Comparison of ENCODE assay signal across 10 cellular contexts in genomic region chr16:50769-51591, GRCh38. TPM values are rescaled to one million over a fixed set of nuclear protein-coding genes. Genes with fewer than 3 reads are reported as not detected.
A peak's percentile ranks its signal among the peaks of the same experiment; 100 is the strongest.
DNase-seq lines count a peak whose midpoint lies in the region; ATAC-seq and TF ChIP-seq lines count a peak whose summit lies in the region.
"Had no signal": no experiment of that assay in that cellular context is flagged by ENCODE, and none has a peak within 500 bp of the region (broad histone marks: within the 10 kb centered on the region; RNA-seq: fewer than 3 reads in every experiment).

No MANE protein-coding gene starts in this region.

- H3K27me3 Mint-ChIP-seq in natural killer cell (ENCODE audit: low read depth in 2 of 2): no peaks in the 10 kb centered on the region

- H3K27ac Mint-ChIP-seq in natural killer cell: no peak overlapping the region

- no peaks in the 10 kb centered on the region for H3K36me3 Mint-ChIP-seq in natural killer cell

- no peaks in the 10 kb centered on the region for H3K9me3 ChIP-seq in Panc1 (ENCODE audit: control insufficient read depth, insufficient read depth, low read depth, low read length)

- H3K27me3 ChIP-seq in Panc1 (ENCODE audit: control insufficient read depth, insufficient read depth, low read length): no peaks in the 10 kb centered on the region

- BruUV-seq in Panc1 (replicated peaks; lab: Mats Ljungman, UMichigan): TSS peak; percentile 86

- H3K9me3 Mint-ChIP-seq in natural killer cell: no peaks in the 10 kb centered on the region

- intact Hi-C loops in Panc1 (cut with micrococcal nuclease; ENCODE audit: unreplicated experiment) (no loop called here), natural killer cell (cut with micrococcal nuclease) (no loop called here)

- peaks cover 5% of the 10 kb centered on the region for H3K36me3 ChIP-seq in Panc1 (ENCODE audit: control insufficient read depth, insufficient read depth, low read length)

- peak overlapping the region; percentile 57 for H3K4me3 Mint-ChIP-seq in natural killer cell

- in situ Hi-C loops in Panc1 (cut with HindIII; ENCODE audit: low pct_unique_long_range_greater_than_20kb, low sequenced_read_pairs): no loop called here

- H3K27ac ChIP-seq in Panc1 (ENCODE audit: low read length): no peak overlapping the region

- CTCF ChIA-PET in Panc1 (lab: Charles Lee): no interaction called here

- H3K4me1 Mint-ChIP-seq in natural killer cell: peaks cover 18 to 34% of the 10 kb centered on the region in 2 donors

- TF ChIP-seq CTCF in Panc1 (IDR thresholded peaks at IDR 0.05): no peak
- no peak for TF ChIP-seq CTCF in natural killer cell (IDR thresholded peaks at IDR 0.05)

- ATAC-seq in Panc1 (no peak), natural killer cell (no peak), HG03196 (IDR thresholded peaks at IDR 0.05; ENCODE audit: unreplicated experiment) (no peak), GM19328 (IDR thresholded peaks at IDR 0.05; ENCODE audit: unreplicated experiment) (no peak)

- peak; percentile 51 for DNase-seq in NCI-H82 (lab: John Stamatoyannopoulos, UW)
- no peak for DNase-seq in NCI-H82 treated with DMSO at 0.1 percent for 48 hours (lab: John Stamatoyannopoulos, UW; ENCODE audit: unreplicated experiment)
- no peak for DNase-seq in Panc1 (ENCODE audit: low read depth, low spot score)
- DNase-seq in natural killer cell: no peak
- DNase-seq: activated CD4-positive, alpha-beta T cell treated with anti-CD3 and anti-CD28 coated beads for 4 hours; RPMI8226; stimulated activated CD4-positive, alpha-beta T cell treated with anti-CD3 and anti-CD28 coated beads, Interleukin-12 subunit alpha, Interleukin-12 subunit beta, amount 100 ng/mL, for 4 hours; stimulated activated naive CD4-positive, alpha-beta T cell treated with Interleukin-2 at 50 U/mL for 16 hours had no signal

- no peak overlapping the region for H3K4me3 ChIP-seq in Panc1 (ENCODE audit: low read depth in 2 of 2, low read length in 2 of 2)

- POLR2A ChIA-PET in Panc1 (lab: Charles Lee): interaction anchor here (0.7 kb wide), 1 partner anchor 31 kb away, joined by 6 read pairs; no protein-coding TSS in a partner anchor

- H3K4me1 ChIP-seq in Panc1 (ENCODE audit: control insufficient read depth, insufficient read depth, low read length): peaks cover 3% of the 10 kb centered on the region; the same call in 1 of the 2 replicates

RNA-seq across cellular contexts. Expression of gene POLR3K, which starts 2.4 kb away (rescaled TPM):
- total RNA-seq in Panc1 (2021; ENCODE audit: unreplicated experiment): 35.7 TPM
- polyA plus RNA-seq in Panc1 (2012; ENCODE audit: insufficient read length): 45.6 TPM
- 10 to 100 TPM; 10.6 to 14.6 (median 11.3) TPM for total RNA-seq in natural killer cell

RNA-seq across cellular contexts. Expression of gene SNRNP25, which starts 2.6 kb away (rescaled TPM):
- total RNA-seq in Panc1 (2021; ENCODE audit: unreplicated experiment) (83.5 TPM), natural killer cell (10 to 100 TPM in 2 of 3 donors, 1 to 10 TPM in 1; 6.4 to 13.4 (median 13.2) TPM)
- polyA plus RNA-seq in Panc1 (2012; ENCODE audit: insufficient read length): 128 TPM

RNA-seq across cellular contexts. Expression of gene RHBDF1, which starts 21.5 kb away (rescaled TPM):
- total RNA-seq in Panc1 (2021; ENCODE audit: unreplicated experiment): 41.7 TPM
- 44.5 TPM for polyA plus RNA-seq in Panc1 (2012; ENCODE audit: insufficient read length)
- 1 to 10 TPM in 1 of 3 donors, under 1 TPM in 2; 0.26 to 1.1 (median 0.78) TPM for total RNA-seq in natural killer cell

RNA-seq across cellular contexts. Expression of gene MPG, which starts 27.0 kb away (rescaled TPM):
- 85.7 TPM for total RNA-seq in Panc1 (2021; ENCODE audit: unreplicated experiment)
- polyA plus RNA-seq in Panc1 (2012; ENCODE audit: insufficient read length): 144 TPM
- total RNA-seq in natural killer cell: 10 to 100 TPM; 29.9 to 34.3 (median 31.5) TPM

Comparison
In these comparisons a context has a peak if more than half of its experiments do, and no peak if none do; other contexts are left out.
1. RNA of gene RHBDF1, which starts 21.5 kb away (total RNA-seq): 41.7 TPM in Panc1 (single experiment); 0.26 to 1.1 TPM in natural killer cell; every median in the first group is over 10 times any median in the second.